27 cellular contexts compared by ENCODE assay signal in the genomic region with DNA sequence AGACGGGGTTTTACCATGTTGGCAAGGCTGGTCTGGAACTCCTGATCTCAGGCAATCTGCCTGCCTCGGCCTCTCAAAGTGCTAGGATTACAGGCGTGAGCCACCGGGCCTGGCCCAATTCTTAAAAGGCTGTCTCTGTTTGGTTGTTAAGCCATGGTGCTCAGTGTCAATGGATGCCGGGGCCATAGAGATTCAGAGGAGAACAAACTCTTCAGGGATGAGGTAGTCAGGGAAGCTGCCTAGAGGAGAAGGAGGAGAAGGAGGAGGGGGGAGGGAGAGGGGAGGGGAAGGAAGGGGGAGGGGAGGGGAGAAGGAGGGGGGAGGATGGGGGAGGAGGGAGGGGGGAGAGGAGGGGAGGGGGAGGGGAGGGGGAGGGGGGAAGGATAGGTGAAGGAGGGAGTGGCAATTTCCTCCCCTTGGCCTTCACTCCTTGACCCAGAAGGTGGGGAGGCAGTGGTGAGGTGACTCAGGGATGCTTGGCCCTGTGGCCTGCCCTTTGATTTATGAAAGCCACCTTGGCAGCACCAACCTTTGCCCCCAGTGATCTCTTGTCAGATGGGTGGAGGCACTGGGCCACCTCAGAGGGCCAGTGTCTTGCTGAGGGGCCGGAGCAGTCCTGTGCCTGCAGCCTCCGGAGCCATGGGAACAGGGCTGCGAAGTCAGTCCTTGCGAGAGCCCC. TPM values are rescaled to one million over a fixed set of nuclear protein-coding genes. Genes with fewer than 3 reads are reported as not detected.
DNase-seq lines count a peak whose midpoint lies in the region; ATAC-seq and TF ChIP-seq lines count a peak whose summit lies in the region.
"Had no signal": no experiment of that assay in that cellular context is flagged by ENCODE, and none has a peak within 500 bp of the region (broad histone marks: within the 10 kb centered on the region; RNA-seq: fewer than 3 reads in every experiment).

C11orf86 (plus strand) TSS at position 581 of the 679 bp plus-strand sequence; CDS start at position 640, 59 bp downstream.

- peaks cover 23% of the 10 kb centered on the region for H3F3A ChIP-seq in SK-N-SH (replicated peaks; ENCODE audit: insufficient read depth)

- no peak within 1 kb of the TSS; the same call in 1 of the 2 replicates for H3K4me2 ChIP-seq in SK-N-SH

- POLR2A ChIA-PET in SK-N-SH (lab: Yijun Ruan, JAX): interaction anchor here (1.0 kb wide), 1 partner anchor 131 kb away, joined by 4 read pairs; no protein-coding TSS in a partner anchor

- ATAC-seq in SK-N-SH treated with all-trans-retinoic acid at 6 μM for 48 hours (no peak), left colon (peak; percentile 87)
- ATAC-seq: left cardiac atrium, psoas muscle had no signal

- H3K4me1 ChIP-seq in SK-N-SH (ENCODE audit: control insufficient read depth in 1 of 2, insufficient read depth in 2 of 2, low read depth in 1 of 2, low read length in 1 of 2) (peaks cover 0 to 19% of the 10 kb centered on the region in 2 experiments; a peak in 2 of 4 replicates), transverse colon (peaks cover 0 to 5% (median 4%) of the 10 kb centered on the region in 4 donors)
- H3K4me1 ChIP-seq: psoas muscle had no signal

- in situ Hi-C loops in transverse colon (cut with MboI; ENCODE audit: low pct_ligation_motif_present in 1 of 4, low pct_unique_long_range_greater_than_20kb in 1 of 4, low sequenced_read_pairs in 3 of 4): no loop called here

- H4K20me1 ChIP-seq in SK-N-SH (ENCODE audit: insufficient read depth): no peaks in the 10 kb centered on the region

- H3K36me3 ChIP-seq in SK-N-SH (replicated peaks in 1 of 2; ENCODE audit: control insufficient read depth in 1 of 2, insufficient read depth in 2 of 2, low read length in 1 of 2) (no peaks in the 10 kb centered on the region), SK-N-MC (ENCODE audit: insufficient read depth, low read length) (no peaks in the 10 kb centered on the region), transverse colon (no peaks in the 10 kb centered on the region)
- H3K36me3 ChIP-seq: stomach had no signal

- no peak within 1 kb of the TSS; a peak in 1 of 4 replicates for H3K4me3 ChIP-seq in SK-N-SH (ENCODE audit: low read depth in 2 of 2, low read length in 1 of 2)
- no peak within 1 kb of the TSS for H3K4me3 ChIP-seq in SK-N-MC
- H3K4me3 ChIP-seq in transverse colon: peak within 1 kb of the TSS in 1 of 4 donors; percentile 21
- H3K4me3 ChIP-seq: psoas muscle, stomach had no signal

- DNase-seq in SK-N-SH (no peak), SK-N-MC (ENCODE audit: low read depth, low spot score) (no peak), left colon (peak in 1 of 2 donors; percentile 29), transverse colon (peak; percentile 66), DMS153 (lab: John Stamatoyannopoulos, UW) (no peak)
- DNase-seq in stimulated activated CD4-positive, alpha-beta T cell treated with anti-CD3 and anti-CD28 coated beads, Interleukin-2, amount 100 ng/mL, for 24 hours: no peak
- no peak for DNase-seq in activated naive CD4-positive, alpha-beta T cell (lab: John Stamatoyannopoulos, UW)
- DNase-seq: 8988T; activated CD4-positive, CD25-positive, alpha-beta regulatory T cell treated with anti-CD3 and anti-CD28 coated beads, Interleukin-2, amount 50 U/mL, for 72 hours; activated CD8-positive, alpha-beta memory T cell treated with anti-CD3 and anti-CD28 coated beads for 24 hours; activated T-cell treated with anti-CD3 and anti-CD28 coated beads, Interleukin-2, amount 50 U/mL, for 48 hours; left cardiac atrium; NCI-H1105; NCI-H2081; NCI-H446; psoas muscle; stomach; SW 1271 had no signal

- TF ChIP-seq CTCF in SK-N-SH (IDR thresholded peaks at IDR 0.05) (no peak), transverse colon (IDR thresholded peaks at IDR 0.05) (no peak)

- no peak for TF ChIP-seq RAD21 in SK-N-SH (IDR thresholded peaks at IDR 0.05; ENCODE audit: low read length)

- no peak within 1 kb of the TSS for H3K27ac ChIP-seq in SK-N-SH (ENCODE audit: low read depth in 2 of 2, low read length in 1 of 2)
- peak within 1 kb of the TSS; percentile 70 for H3K27ac ChIP-seq in SK-N-MC
- peak within 1 kb of the TSS in 1 of 4 donors; percentile 17 for H3K27ac ChIP-seq in transverse colon
- H3K27ac ChIP-seq: psoas muscle, stomach had no signal

- no peak within 1 kb of the TSS for H3K9ac ChIP-seq in SK-N-SH
- H3K9ac ChIP-seq in SK-N-MC (ENCODE audit: insufficient read length): peak within 1 kb of the TSS; percentile 15

- H3K79me2 ChIP-seq in SK-N-SH (ENCODE audit: insufficient read depth): no peaks in the 10 kb centered on the region

- H3K9me2 ChIP-seq in SK-N-SH: no peaks in the 10 kb centered on the region

- TF ChIP-seq POLR2A in transverse colon (IDR thresholded peaks at IDR 0.05): peak; percentile 37

- H2AFZ ChIP-seq in SK-N-SH (ENCODE audit: low read depth): 0 out of 2 replicates have a peak within 1 kb of the TSS, but pooled peaks have one; percentile 50

- TF ChIP-seq EP300 in SK-N-SH (IDR thresholded peaks at IDR 0.05; ENCODE audit: borderline replicate concordance in 1 of 2, low read depth in 1 of 2, low read length in 1 of 2): no peak
- TF ChIP-seq EP300 in transverse colon (IDR thresholded peaks at IDR 0.05; ENCODE audit: low read depth): peak; percentile 25

- intact Hi-C loops in left colon (cut with DNase I, micrococcal nuclease) (no loop called here), transverse colon (cut with DNase I; ENCODE audit: low total_unique reads) (no loop called here)

- 91% methylated on average over 5 of the region's 9 CpGs for WGBS in SK-N-SH (ENCODE audit: low lambda C conversion rate)
- 82% methylated on average over 8 of the region's 9 CpGs; no CpG with 5 or more reads in 1 of the 2 donors for WGBS in transverse colon (ENCODE audit: low coverage in 1 of 2), 2 donors

- CTCF ChIA-PET in SK-N-SH (lab: Yijun Ruan, JAX): interaction anchor here (0.6 to 4.5 kb wide), 44 partner anchors 11 to 334 kb away, joined by 3 to 54 read pairs (median 4); partner anchors contain the start of genes PC and RCE1

- H3K27me3 ChIP-seq in SK-N-SH (ENCODE audit: insufficient read depth): no peaks in the 10 kb centered on the region
- H3K27me3 ChIP-seq in transverse colon: no peaks in the 10 kb centered on the region

- no peaks in the 10 kb centered on the region for H3K9me3 ChIP-seq in SK-N-SH
- H3K9me3 ChIP-seq in SK-N-MC (ENCODE audit: low read depth, low read length): no peaks in the 10 kb centered on the region
- H3K9me3 ChIP-seq in transverse colon: no peaks in the 10 kb centered on the region

TF ChIP-seq in SK-N-SH, 30 proteins besides CTCF, POLR2A, EP300 and RAD21:
- TF ChIP-seq, protein P1, sequence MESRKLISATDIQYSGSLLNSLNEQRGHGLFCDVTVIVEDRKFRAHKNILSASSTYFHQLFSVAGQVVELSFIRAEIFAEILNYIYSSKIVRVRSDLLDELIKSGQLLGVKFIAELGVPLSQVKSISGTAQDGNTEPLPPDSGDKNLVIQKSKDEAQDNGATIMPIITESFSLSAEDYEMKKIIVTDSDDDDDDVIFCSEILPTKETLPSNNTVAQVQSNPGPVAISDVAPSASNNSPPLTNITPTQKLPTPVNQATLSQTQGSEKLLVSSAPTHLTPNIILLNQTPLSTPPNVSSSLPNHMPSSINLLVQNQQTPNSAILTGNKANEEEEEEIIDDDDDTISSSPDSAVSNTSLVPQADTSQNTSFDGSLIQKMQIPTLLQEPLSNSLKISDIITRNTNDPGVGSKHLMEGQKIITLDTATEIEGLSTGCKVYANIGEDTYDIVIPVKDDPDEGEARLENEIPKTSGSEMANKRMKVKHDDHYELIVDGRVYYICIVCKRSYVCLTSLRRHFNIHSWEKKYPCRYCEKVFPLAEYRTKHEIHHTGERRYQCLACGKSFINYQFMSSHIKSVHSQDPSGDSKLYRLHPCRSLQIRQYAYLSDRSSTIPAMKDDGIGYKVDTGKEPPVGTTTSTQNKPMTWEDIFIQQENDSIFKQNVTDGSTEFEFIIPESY (IDR thresholded peaks at IDR 0.05; ENCODE audit: borderline replicate concordance, low read depth): no peak

TF ChIP-seq in SK-N-SH treated with all-trans-retinoic acid at 6 μM for 48 hours, 23 proteins besides CTCF, POLR2A, EP300 and RAD21 (continues in another document):
- TF ChIP-seq POU6F1 (CRISPR knock-in tag; IDR thresholded peaks at IDR 0.05; ENCODE audit: borderline replicate concordance, low read depth) (no peak), TOX (CRISPR knock-in tag; IDR thresholded peaks at IDR 0.05; ENCODE audit: borderline replicate concordance) (no peak), ZFP30 (CRISPR knock-in tag; IDR thresholded peaks at IDR 0.05) (no peak), PPARA (CRISPR knock-in tag; IDR thresholded peaks at IDR 0.05; ENCODE audit: borderline replicate concordance) (no peak), ISL1 (CRISPR knock-in tag; IDR thresholded peaks at IDR 0.05) (no peak), ZNF70 (CRISPR knock-in tag; IDR thresholded peaks at IDR 0.05) (no peak), CSDC2 (CRISPR knock-in tag; IDR thresholded peaks at IDR 0.05) (no peak)
- TF ChIP-seq, protein P2, sequence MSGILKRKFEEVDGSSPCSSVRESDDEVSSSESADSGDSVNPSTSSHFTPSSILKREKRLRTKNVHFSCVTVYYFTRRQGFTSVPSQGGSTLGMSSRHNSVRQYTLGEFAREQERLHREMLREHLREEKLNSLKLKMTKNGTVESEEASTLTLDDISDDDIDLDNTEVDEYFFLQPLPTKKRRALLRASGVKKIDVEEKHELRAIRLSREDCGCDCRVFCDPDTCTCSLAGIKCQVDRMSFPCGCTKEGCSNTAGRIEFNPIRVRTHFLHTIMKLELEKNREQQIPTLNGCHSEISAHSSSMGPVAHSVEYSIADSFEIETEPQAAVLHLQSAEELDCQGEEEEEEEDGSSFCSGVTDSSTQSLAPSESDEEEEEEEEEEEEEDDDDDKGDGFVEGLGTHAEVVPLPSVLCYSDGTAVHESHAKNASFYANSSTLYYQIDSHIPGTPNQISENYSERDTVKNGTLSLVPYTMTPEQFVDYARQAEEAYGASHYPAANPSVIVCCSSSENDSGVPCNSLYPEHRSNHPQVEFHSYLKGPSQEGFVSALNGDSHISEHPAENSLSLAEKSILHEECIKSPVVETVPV (CRISPR knock-in tag; IDR thresholded peaks at IDR 0.05): no peak

RNA-seq across cellular contexts. Expression of gene C11orf86, which starts in this region (rescaled TPM):
- polyA plus RNA-seq in SK-N-SH (2012; rRNA removed): 0.06 and 0.08 TPM in 2 replicates
- 0.05 and 0.08 TPM in 2 replicates for polyA plus RNA-seq in SK-N-SH (2012; cell fraction: cytosol; rRNA removed)
- 0.04 and 0.21 TPM in 2 replicates for polyA plus RNA-seq in SK-N-SH (2012; cell fraction: nucleus; rRNA removed)
- 10 to 100 TPM; 24.5 to 82.9 TPM for total RNA-seq in left colon
- total RNA-seq in transverse colon: 10 to 100 TPM in 3 of 4 donors, not detected in 1; 21.0 to 88.3 (median 56.1) TPM
- total RNA-seq: activated naive CD4-positive, alpha-beta T cell treated with anti-CD3 and anti-CD28 coated beads, Interleukin-2, amount 50 U/mL, for 72 hours; chondrocyte; G401; glomerular endothelial cell; left cardiac atrium; mesothelial cell of epicardium; neural crest cell; psoas muscle; skeletal muscle tissue; ureter had no signal
